ENCODE assay signal across 8 cellular contexts in the genomic region with DNA sequence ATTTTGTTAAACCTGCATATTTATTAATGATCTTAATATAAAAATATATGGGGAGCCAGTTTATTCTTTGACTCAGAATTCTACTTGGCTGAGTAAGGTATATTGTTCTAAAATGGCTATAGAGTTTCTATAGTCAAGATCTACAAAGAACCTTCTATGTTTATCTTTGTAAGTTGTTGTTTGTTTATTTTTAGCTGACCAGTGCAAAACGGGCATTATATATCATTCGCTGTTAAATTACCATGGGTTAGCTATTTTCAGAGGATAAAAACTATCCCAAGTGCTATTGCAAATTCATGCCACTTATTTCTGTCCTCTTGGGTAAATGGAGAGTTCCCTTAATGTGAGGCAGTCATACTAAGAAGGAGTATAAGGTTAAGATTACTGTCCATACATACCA. TPM values are rescaled to one million over a fixed set of nuclear protein-coding genes. Genes with fewer than 3 reads are reported as not detected.
"Had no signal": no experiment of that assay in that cellular context is flagged by ENCODE, and none has a peak within 500 bp of the region (broad histone marks: within the 10 kb centered on the region; RNA-seq: fewer than 3 reads in every experiment).

No MANE protein-coding gene starts in this region.

- FAIRE-seq: HTR-8/SVneo, K562 had no signal

- DNase-seq: KBM-7, KG1 had no signal

- H3K9ac ChIP-seq: KMS-11 had no signal

- H3K4me2 ChIP-seq: KMS-11 had no signal

- H3K27ac ChIP-seq: HL-60, KMS-11 had no signal

- H3K4me3 ChIP-seq: K562 had no signal

- ATAC-seq: K562 had no signal

RNA-seq across cellular contexts. Expression of gene SPOCK3, which starts 5.3 kb away (rescaled TPM):
- total RNA-seq: HT-29, K562 had no signal
- polyA plus RNA-seq: IgD-negative memory B cell, K562 had no signal
